32 cellular contexts compared by ENCODE assay signal in the genomic region with DNA sequence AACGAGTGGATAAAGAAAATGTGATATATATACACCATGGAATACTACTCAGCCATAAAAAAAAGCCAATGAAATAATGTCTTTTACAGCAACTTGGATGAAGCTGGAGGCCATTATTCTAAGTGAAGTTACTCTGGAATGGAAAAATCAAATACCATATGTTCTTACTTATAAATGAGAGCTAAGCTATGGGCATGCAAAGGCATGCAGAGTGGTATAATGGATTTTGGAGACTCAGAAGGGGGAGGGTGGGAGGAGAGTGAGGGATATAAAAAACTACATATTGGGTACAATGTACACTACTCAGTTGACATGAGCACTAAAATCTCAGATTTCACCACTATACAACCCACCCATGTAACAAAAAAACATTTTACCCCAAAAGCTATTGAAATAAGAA. TPM values are rescaled to one million over a fixed set of nuclear protein-coding genes. Genes with fewer than 3 reads are reported as not detected.
DNase-seq lines count a peak whose midpoint lies in the region; ATAC-seq, FAIRE-seq and TF ChIP-seq lines count a peak whose summit lies in the region.
"Had no signal": no experiment of that assay in that cellular context is flagged by ENCODE, and none has a peak within 500 bp of the region (broad histone marks: within the 10 kb centered on the region; RNA-seq: fewer than 3 reads in every experiment).

No MANE protein-coding gene starts in this region.

- H3K4me3 ChIP-seq in BLaER1: peak overlapping the region; percentile 50; the same call in 1 of the 2 replicates
- no peak overlapping the region for H3K4me3 ChIP-seq in bronchial epithelial cell (ENCODE audit: low read depth, low read length)
- no peak overlapping the region for H3K4me3 ChIP-seq in upper lobe of right lung
- H3K4me3 ChIP-seq: A549, prostate gland, SJSA1 had no signal

- TF ChIP-seq CTCF in bronchial epithelial cell (IDR thresholded peaks at IDR 0.05; ENCODE audit: insufficient read depth, low read length, severe bottlenecking) (no peak), nephron progenitor cell (IDR thresholded peaks at IDR 0.05) (no peak), upper lobe of right lung (IDR thresholded peaks at IDR 0.05) (no peak)

- no peaks in the 10 kb centered on the region for H4K20me1 ChIP-seq in BLaER1

- FAIRE-seq in bronchial epithelial cell (lab: Jason Lieb, UNC): no peak

- H3K27ac ChIP-seq in BLaER1 (peak overlapping the region; percentile 98), upper lobe of right lung (no peak overlapping the region)
- H3K27ac ChIP-seq: A549, KMS-11, SJSA1, VCaP had no signal

- ATAC-seq in upper lobe of right lung (no peak), HG03108 (IDR thresholded peaks at IDR 0.05; ENCODE audit: unreplicated experiment) (no peak)
- ATAC-seq: A549; left ventricle myocardium superior; sciatic nerve; stimulated activated effector memory CD8-positive, alpha-beta T cell treated with anti-CD3 and anti-CD28 coated beads, Interleukin-12 subunit alpha, Interleukin-12 subunit beta, amount 100 ng/mL, for 72 hours had no signal

- H3K36me3 Mint-ChIP-seq in nephron progenitor cell (ENCODE audit: low read depth): no peaks in the 10 kb centered on the region
- H3K36me3 Mint-ChIP-seq: activated naive CD4-positive, alpha-beta T cell treated with anti-CD3 and anti-CD28 coated beads, Interleukin-2, amount 50 U/mL, for 24 hours; CD4-positive, alpha-beta memory T cell; stimulated activated effector memory CD8-positive, alpha-beta T cell treated with anti-CD3 and anti-CD28 coated beads, Interleukin-12 subunit alpha, Interleukin-12 subunit beta, amount 100 ng/mL, for 72 hours had no signal

- H3K9ac ChIP-seq in BLaER1: peak overlapping the region; percentile 87
- H3K9ac ChIP-seq: KMS-11 had no signal

- peaks cover 87% of the 10 kb centered on the region for H3K4me1 Mint-ChIP-seq in nephron progenitor cell
- H3K4me1 Mint-ChIP-seq: activated naive CD4-positive, alpha-beta T cell treated with anti-CD3 and anti-CD28 coated beads, Interleukin-2, amount 50 U/mL, for 24 hours; CD4-positive, alpha-beta memory T cell had no signal

- H3K36me3 ChIP-seq in BLaER1: no peaks in the 10 kb centered on the region
- H3K36me3 ChIP-seq in bronchial epithelial cell (ENCODE audit: control insufficient read depth, insufficient read depth, low read length): no peaks in the 10 kb centered on the region
- no peaks in the 10 kb centered on the region for H3K36me3 ChIP-seq in upper lobe of right lung
- H3K36me3 ChIP-seq: brain microvascular endothelial cell, prostate gland, SJSA1 had no signal

- intact Hi-C loops in upper lobe of right lung (cut with DNase I): no loop called here

- H3K4me3 Mint-ChIP-seq in nephron progenitor cell: no peak overlapping the region
- H3K4me3 Mint-ChIP-seq: activated naive CD4-positive, alpha-beta T cell treated with anti-CD3 and anti-CD28 coated beads, Interleukin-2, amount 50 U/mL, for 24 hours; CD4-positive, alpha-beta memory T cell; stimulated activated effector memory CD8-positive, alpha-beta T cell treated with anti-CD3 and anti-CD28 coated beads, Interleukin-12 subunit alpha, Interleukin-12 subunit beta, amount 100 ng/mL, for 72 hours had no signal

- peak overlapping the region; percentile 99 for H3K27ac Mint-ChIP-seq in nephron progenitor cell
- H3K27ac Mint-ChIP-seq: activated naive CD4-positive, alpha-beta T cell treated with anti-CD3 and anti-CD28 coated beads, Interleukin-2, amount 50 U/mL, for 24 hours; activated T-helper 2 cell treated with anti-CD3 and anti-CD28 coated beads, Interferon-gamma antibody, Interleukin-2, Interleukin-4, amounts not matched to agents 10 μg/mL and 5 μg/mL and 100 μg/mL, durations not matched to agents 14 hours and 24 hours and 36 hours; CD4-positive, alpha-beta memory T cell; stimulated activated effector memory CD8-positive, alpha-beta T cell treated with anti-CD3 and anti-CD28 coated beads, Interleukin-12 subunit alpha, Interleukin-12 subunit beta, amount 100 ng/mL, for 72 hours had no signal

- DNase-seq in NCI-H1694 (lab: John Stamatoyannopoulos, UW) (peak; percentile 81), bronchial epithelial cell (ENCODE audit: low read depth) (peak; percentile 73), nephron progenitor cell (no peak), HK-2 (ENCODE audit: unreplicated experiment) (no peak), upper lobe of right lung (no peak), iPS-NIHi11 (ENCODE audit: low spot score) (no peak)
- DNase-seq: activated CD4-positive, alpha-beta T cell treated with anti-CD3 and anti-CD28 coated beads for 48 hours; activated T-cell treated with anti-CD3 and anti-CD28 coated beads for 4 hours; amygdala; brain microvascular endothelial cell; CD4-positive, alpha-beta memory T cell; EL; H7; left ventricle myocardium superior; NCI-H1417; NCI-H2081 treated with DMSO at 0.1 percent for 48 hours; stimulated activated CD4-positive, alpha-beta T cell treated with anti-CD3 and anti-CD28 coated beads, Interleukin-15, amount 100 ng/mL, for 24 hours; T1000 had no signal

- H3K4me1 ChIP-seq in BLaER1: peaks cover 95% of the 10 kb centered on the region
- H3K4me1 ChIP-seq in upper lobe of right lung: no peaks in the 10 kb centered on the region
- H3K4me1 ChIP-seq: A549, prostate gland had no signal

- H3K9me3 ChIP-seq in BLaER1 (no peaks in the 10 kb centered on the region), upper lobe of right lung (no peaks in the 10 kb centered on the region)
- H3K9me3 ChIP-seq: A549, prostate gland, SJSA1 had no signal

- peaks cover 3% of the 10 kb centered on the region for H3K27me3 Mint-ChIP-seq in nephron progenitor cell (ENCODE audit: low read depth, poor library complexity)

- peak overlapping the region; percentile 82 for H3K4me2 ChIP-seq in BLaER1
- H3K4me2 ChIP-seq: A549, KMS-11 had no signal

- no peaks in the 10 kb centered on the region for H3K9me3 Mint-ChIP-seq in nephron progenitor cell
- H3K9me3 Mint-ChIP-seq: activated naive CD4-positive, alpha-beta T cell treated with anti-CD3 and anti-CD28 coated beads, Interleukin-2, amount 50 U/mL, for 24 hours; activated T-helper 2 cell treated with anti-CD3 and anti-CD28 coated beads, Interferon-gamma antibody, Interleukin-2, Interleukin-4, amounts not matched to agents 10 μg/mL and 5 μg/mL and 100 μg/mL, durations not matched to agents 14 hours and 24 hours and 36 hours; CD4-positive, alpha-beta memory T cell; stimulated activated effector memory CD8-positive, alpha-beta T cell treated with anti-CD3 and anti-CD28 coated beads, Interleukin-12 subunit alpha, Interleukin-12 subunit beta, amount 100 ng/mL, for 72 hours had no signal

- H3K27me3 ChIP-seq in BLaER1 (no peaks in the 10 kb centered on the region), bronchial epithelial cell (ENCODE audit: control insufficient read depth, insufficient read depth, low read length) (no peaks in the 10 kb centered on the region), upper lobe of right lung (no peaks in the 10 kb centered on the region)
- H3K27me3 ChIP-seq: brain microvascular endothelial cell, SJSA1 had no signal

RNA-seq across cellular contexts. Expression of gene MSGN1, which starts 1.7 kb away (rescaled TPM):
- not detected in 2 replicates for total RNA-seq in bronchial epithelial cell
- not detected for total RNA-seq in upper lobe of right lung
- total RNA-seq: activated T-helper 2 cell treated with anti-CD3 and anti-CD28 coated beads, Interferon-gamma antibody, Interleukin-2, Interleukin-4, amounts not matched to agents 10 μg/mL and 5 μg/mL and 100 μg/mL, durations not matched to agents 14 hours and 24 hours and 36 hours; CD4-positive, alpha-beta memory T cell; H7; left ventricle myocardium superior; myocyte; prostate gland; sciatic nerve; SJSA1; temporal lobe; urinary bladder had no signal

Comparison
In these comparisons a context has a peak if more than half of its experiments do, and no peak if none do; other contexts are left out.
1. DNase-seq: peak in NCI-H1694 (single experiment) and bronchial epithelial cell (single experiment); none in nephron progenitor cell (single experiment), HK-2 (single experiment), upper lobe of right lung (single experiment) and iPS-NIHi11 (single experiment).